21 cellular contexts compared by ENCODE assay signal in the genomic region with DNA sequence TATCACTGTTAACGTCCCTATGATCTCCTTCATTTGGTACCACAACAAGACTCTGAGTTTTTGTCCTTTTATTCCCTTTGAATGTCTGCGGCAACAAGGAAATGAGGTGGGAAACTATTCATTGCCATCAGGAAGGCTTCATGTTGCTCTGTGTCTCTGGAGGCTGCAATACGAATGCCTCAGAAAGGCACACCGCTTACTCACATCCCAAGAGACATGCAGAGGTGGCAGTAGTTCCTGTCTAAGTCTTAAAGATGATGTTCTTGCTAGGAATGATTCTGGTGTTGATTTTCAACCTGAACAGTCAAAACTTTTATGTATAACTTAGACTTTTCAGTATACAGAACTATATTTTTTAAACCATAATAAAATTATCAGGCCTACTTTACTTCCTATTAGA. TPM values are rescaled to one million over a fixed set of nuclear protein-coding genes. Genes with fewer than 3 reads are reported as not detected.
"Had no signal": no experiment of that assay in that cellular context is flagged by ENCODE, and none has a peak within 500 bp of the region (broad histone marks: within the 10 kb centered on the region; RNA-seq: fewer than 3 reads in every experiment).

No MANE protein-coding gene starts in this region.

- DNase-seq: IMR-90, Kasumi-1, KG1, MV-4-11, NCI-H1048, NCI-H1105, NCI-H1417, NCI-H1436 treated with DMSO at 0.1 percent for 48 hours, NCI-H1694, NCI-H187 treated with DMSO at 0.1 percent for 48 hours, NCI-H2029 treated with DMSO at 0.1 percent for 48 hours, NCI-H226, NCI-H446, NCI-H510A, NCI-H526, SHP77, SK-N-SH, SW 1271, T-cell had no signal

- H3K27ac ChIP-seq: RWPE1 had no signal

RNA-seq across cellular contexts. Expression of a gene that starts 24.0 kb away (rescaled TPM):
- polyA plus RNA-seq: HepG2, IMR-90 had no signal
